In the genomic region with DNA sequence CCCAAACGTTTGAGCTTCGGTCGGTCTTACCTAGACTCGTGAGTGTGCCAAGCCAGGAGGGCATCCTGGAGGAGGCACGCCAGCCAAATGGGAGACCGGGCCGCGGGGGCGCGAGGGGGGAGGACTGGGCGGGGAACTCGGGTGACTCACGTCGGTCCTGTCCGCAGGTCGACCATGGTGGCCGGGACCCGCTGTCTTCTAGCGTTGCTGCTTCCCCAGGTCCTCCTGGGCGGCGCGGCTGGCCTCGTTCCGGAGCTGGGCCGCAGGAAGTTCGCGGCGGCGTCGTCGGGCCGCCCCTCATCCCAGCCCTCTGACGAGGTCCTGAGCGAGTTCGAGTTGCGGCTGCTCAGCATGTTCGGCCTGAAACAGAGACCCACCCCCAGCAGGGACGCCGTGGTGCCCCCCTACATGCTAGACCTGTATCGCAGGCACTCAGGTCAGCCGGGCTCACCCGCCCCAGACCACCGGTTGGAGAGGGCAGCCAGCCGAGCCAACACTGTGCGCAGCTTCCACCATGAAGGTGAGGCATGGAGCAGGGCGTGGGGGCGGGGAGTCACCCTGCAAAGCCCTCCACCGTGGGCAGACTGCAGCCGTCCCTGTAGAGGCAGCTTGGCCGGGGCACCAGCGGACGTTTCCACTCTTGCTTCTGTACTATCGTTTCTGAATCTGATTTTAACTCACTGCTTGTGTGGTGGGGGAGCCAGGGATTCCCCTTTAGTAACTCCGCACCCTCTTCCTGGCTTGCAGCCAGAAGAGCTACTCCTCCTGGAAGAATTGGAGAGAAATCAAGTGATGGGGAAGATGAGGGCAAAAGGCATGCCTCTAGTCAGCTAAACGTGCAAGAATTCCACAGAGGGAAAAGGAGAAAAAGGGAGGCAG, we compare ENCODE assay signal across 9 cellular contexts. TPM values are rescaled to one million over a fixed set of nuclear protein-coding genes. Genes with fewer than 3 reads are reported as not detected.
DNase-seq lines count a peak whose midpoint lies in the region; ATAC-seq, FAIRE-seq and TF ChIP-seq lines count a peak whose summit lies in the region.
"Had no signal": no experiment of that assay in that cellular context is flagged by ENCODE, and none has a peak within 500 bp of the region (broad histone marks: within the 10 kb centered on the region; RNA-seq: fewer than 3 reads in every experiment).

No MANE protein-coding gene starts in this region.

- peak in 1 of 2 experiments; percentile 43 for DNase-seq in HAP-1 (ENCODE audit: low spot score in 2 of 2)
- no peak for DNase-seq in bronchial epithelial cell (ENCODE audit: low read depth)
- DNase-seq in islet precursor cell, result peak; percentile 92
- DNase-seq in NCI-H1417 treated with DMSO at 0.1 percent for 48 hours (lab: John Stamatoyannopoulos, UW), result no peak
- DNase-seq in dedifferentiated amniotic fluid mesenchymal stem cell (ENCODE audit: extremely low spot score), result no peak
- DNase-seq: HCEC 1CT had no signal

- FAIRE-seq in bronchial epithelial cell (lab: Jason Lieb, UNC), result no peak

- H3K4me1 ChIP-seq in HAP-1 (no peaks in the 10 kb centered on the region; the same call in 1 of the 2 replicates), skeletal muscle satellite cell (ENCODE audit: control insufficient read depth, insufficient read depth, low read length) (peaks cover 15% of the 10 kb centered on the region)

- peak overlapping the region; percentile 45 for H3K4me2 ChIP-seq in skeletal muscle satellite cell (ENCODE audit: low read length)

- in situ Hi-C loops in HAP-1 (cut with MboI; ENCODE audit: low sequenced_read_pairs), result loop anchor here (10.0 kb wide), 1 partner anchor 515 kb away; no protein-coding TSS in a partner anchor

- no peak for ATAC-seq in GM19035 (IDR thresholded peaks at IDR 0.05; ENCODE audit: unreplicated experiment)
- no peak for ATAC-seq in GM18907 (IDR thresholded peaks at IDR 0.05; ENCODE audit: unreplicated experiment)

- H3K9me3 ChIP-seq in HAP-1, result no peaks in the 10 kb centered on the region
- H3K9me3 ChIP-seq in skeletal muscle satellite cell (replicated peaks; ENCODE audit: low read length), result no peaks in the 10 kb centered on the region

- H3K36me3 ChIP-seq in HAP-1 (replicated peaks), result no peaks in the 10 kb centered on the region
- H3K36me3 ChIP-seq in bronchial epithelial cell (ENCODE audit: control insufficient read depth, insufficient read depth, low read length), result no peaks in the 10 kb centered on the region
- no peaks in the 10 kb centered on the region for H3K36me3 ChIP-seq in skeletal muscle satellite cell (ENCODE audit: insufficient read depth, low read length)

- no peak for TF ChIP-seq CTCF in bronchial epithelial cell (IDR thresholded peaks at IDR 0.05; ENCODE audit: insufficient read depth, low read length, severe bottlenecking)

- H3K9ac ChIP-seq in skeletal muscle satellite cell (ENCODE audit: low read depth, low read length), result no peak overlapping the region

- peaks cover 18% of the 10 kb centered on the region for H3K27me3 ChIP-seq in HAP-1 (ENCODE audit: low read depth)
- H3K27me3 ChIP-seq in bronchial epithelial cell (ENCODE audit: control insufficient read depth, insufficient read depth, low read length), result no peaks in the 10 kb centered on the region
- peaks cover 55% of the 10 kb centered on the region for H3K27me3 ChIP-seq in skeletal muscle satellite cell (ENCODE audit: control insufficient read depth, insufficient read depth, low read length)

- peak overlapping the region; percentile 43 for H3K4me3 ChIP-seq in HAP-1
- peak overlapping the region; percentile 93 for H3K4me3 ChIP-seq in bronchial epithelial cell (ENCODE audit: low read depth, low read length)
- H3K4me3 ChIP-seq in skeletal muscle satellite cell (ENCODE audit: low read length), result no peak overlapping the region

RNA-seq across cellular contexts. Expression of gene BMP2, which starts 2.7 kb away (rescaled TPM):
- 6.1 and 9.0 TPM in 2 replicates for total RNA-seq in bronchial epithelial cell
- 3.7 and 12.9 TPM in 2 replicates for total RNA-seq in skeletal muscle satellite cell (2012; rRNA removed)
